21 cellular contexts compared by ENCODE assay signal in the genomic region with DNA sequence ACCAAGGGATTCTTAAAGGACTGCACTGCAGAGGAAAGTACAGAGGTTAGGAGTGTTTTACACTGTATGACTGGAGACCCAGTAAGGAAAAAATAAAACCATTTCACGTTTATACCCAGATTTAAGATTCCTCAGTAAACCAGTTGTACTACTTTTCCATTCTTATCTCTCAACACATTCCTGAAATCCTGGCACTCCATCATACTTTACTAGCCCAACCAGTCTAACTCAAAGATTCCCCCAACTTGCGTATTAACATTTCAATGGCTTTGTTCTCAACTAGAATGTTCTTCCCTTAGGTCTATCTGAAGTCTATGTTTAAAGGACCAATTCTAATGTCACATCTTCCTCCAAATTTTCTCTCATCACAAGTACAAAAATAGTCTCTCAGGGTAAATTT. TPM values are rescaled to one million over a fixed set of nuclear protein-coding genes. Genes with fewer than 3 reads are reported as not detected.
DNase-seq lines count a peak whose midpoint lies in the region; ATAC-seq and TF ChIP-seq lines count a peak whose summit lies in the region.
"Had no signal": no experiment of that assay in that cellular context is flagged by ENCODE, and none has a peak within 500 bp of the region (broad histone marks: within the 10 kb centered on the region; RNA-seq: fewer than 3 reads in every experiment).

No MANE protein-coding gene starts in this region.

- no peak overlapping the region for H2BK12ac ChIP-seq in H9 (ENCODE audit: insufficient read length, low read depth, low read length)

- H3K14ac ChIP-seq in H9 (ENCODE audit: insufficient read depth, low read length): no peak overlapping the region

- peak overlapping the region; percentile 9 to 83 (median 35); a peak in 6 of 7 replicates for H3K27ac Mint-ChIP-seq in H9
- H3K27ac Mint-ChIP-seq: naive thymus-derived CD4-positive, alpha-beta T cell; stimulated activated naive CD8-positive, alpha-beta T cell treated with anti-CD3 and anti-CD28 coated beads, Interleukin-15, amount 100 ng/mL, for 72 hours had no signal

- H3K4ac ChIP-seq in H9 (ENCODE audit: low read depth, low read length): no peak overlapping the region

- peaks cover 31 to 50% (median 46%) of the 10 kb centered on the region in 3 experiments for H3K36me3 Mint-ChIP-seq in H9 (ENCODE audit: insufficient read depth in 1 of 3, low read depth in 3 of 3)

- no peak overlapping the region for H4K91ac ChIP-seq in H9 (ENCODE audit: insufficient read length, low read depth, low read length)

- H4K8ac ChIP-seq in H9 (replicated peaks; ENCODE audit: insufficient read length, low read depth, low read length): no peak overlapping the region

- no CpG with 5 or more reads among the region's 2 CpGs for WGBS in H9 (ENCODE audit: extremely low coverage, insufficient read length, low lambda C conversion rate)
- WGBS in right cardiac atrium: 38% methylated on average over 2 of the region's 2 CpGs

- H3K79me2 ChIP-seq in H9 (ENCODE audit: insufficient read depth, low read length): peaks cover 2% of the 10 kb centered on the region; the same call in 1 of the 2 replicates
- peaks cover 40% of the 10 kb centered on the region for H3K79me2 ChIP-seq in parathyroid adenoma

- DNase-seq in H9: no peak
- peak; percentile 49 for DNase-seq in amniotic epithelial cell (ENCODE audit: low read depth)
- no peak for DNase-seq in right cardiac atrium
- DNase-seq in tibial artery: no peak
- DNase-seq in EL: no peak
- no peak for DNase-seq in foreskin fibroblast
- DNase-seq in NCI-H1048 (lab: John Stamatoyannopoulos, UW): no peak
- DNase-seq: activated CD4-positive, alpha-beta T cell treated with anti-CD3 and anti-CD28 coated beads for 4 hours; activated naive CD4-positive, alpha-beta T cell; dermis blood vessel endothelial cell; left cardiac atrium; MM.1S; naive thymus-derived CD4-positive, alpha-beta T cell; NCI-H1930; NCI-H524; stimulated activated naive CD8-positive, alpha-beta T cell treated with anti-CD3 and anti-CD28 coated beads, Interleukin-15, amount 100 ng/mL, for 72 hours; T1000 had no signal

- H3K27ac ChIP-seq in H9 (ENCODE audit: insufficient read length, low read depth, low read length): no peak overlapping the region
- no peak overlapping the region for H3K27ac ChIP-seq in right cardiac atrium (ENCODE audit: low read length)
- H3K27ac ChIP-seq in parathyroid adenoma: no peak overlapping the region
- H3K27ac ChIP-seq in tibial artery: no peak overlapping the region
- H3K27ac ChIP-seq: esophagus muscularis mucosa, SK-N-MC had no signal

- H2AK5ac ChIP-seq in H9 (ENCODE audit: insufficient read length, low read length): no peak overlapping the region

- no peaks in the 10 kb centered on the region for H3K9me3 ChIP-seq in H9 (ENCODE audit: control insufficient read depth, low read depth, low read length)
- no peaks in the 10 kb centered on the region for H3K9me3 ChIP-seq in right cardiac atrium (ENCODE audit: control insufficient read depth, low read length)
- no peaks in the 10 kb centered on the region for H3K9me3 ChIP-seq in parathyroid adenoma (ENCODE audit: control insufficient read depth, low read length)
- H3K9me3 ChIP-seq in tibial artery: peaks cover 0 to 10% (median 3%) of the 10 kb centered on the region in 3 donors

- H3K27me3 Mint-ChIP-seq in H9 (ENCODE audit: low read depth): no peaks in the 10 kb centered on the region
- H3K27me3 Mint-ChIP-seq: naive thymus-derived CD4-positive, alpha-beta T cell; stimulated activated naive CD8-positive, alpha-beta T cell treated with anti-CD3 and anti-CD28 coated beads, Interleukin-15, amount 100 ng/mL, for 72 hours had no signal

- no peak overlapping the region for H3K18ac ChIP-seq in H9 (ENCODE audit: insufficient read length, low read depth, low read length)

- H3K4me3 ChIP-seq in right cardiac atrium (ENCODE audit: low read length) (no peak overlapping the region), parathyroid adenoma (ENCODE audit: low read depth, low read length) (no peak overlapping the region), tibial artery (no peak overlapping the region), foreskin fibroblast (ENCODE audit: low read depth in 1 of 2, low read length in 2 of 2) (no peak overlapping the region)
- H3K4me3 ChIP-seq: esophagus muscularis mucosa, HAP-1, SK-N-MC had no signal

- H3K27me3 ChIP-seq in H9 (ENCODE audit: insufficient read depth, low read length) (no peaks in the 10 kb centered on the region), right cardiac atrium (ENCODE audit: control insufficient read depth, insufficient read depth) (no peaks in the 10 kb centered on the region), parathyroid adenoma (ENCODE audit: control insufficient read depth, insufficient read depth, low read length) (no peaks in the 10 kb centered on the region), tibial artery (no peaks in the 10 kb centered on the region)
- H3K27me3 ChIP-seq: esophagus muscularis mucosa had no signal

- intact Hi-C loops in right cardiac atrium (cut with DNase I) (no loop called here), tibial artery (cut with DNase I; ENCODE audit: low total_unique reads) (no loop called here)

- H3K56ac ChIP-seq in H9 (ENCODE audit: insufficient read length, low read depth, low read length): no peak overlapping the region

- peaks cover 11 to 18% of the 10 kb centered on the region in 2 experiments for H3K9me3 Mint-ChIP-seq in H9

- no peak overlapping the region for H3T11ph ChIP-seq in H9 (ENCODE audit: low read length)

- H4K5ac ChIP-seq in H9 (ENCODE audit: insufficient read length, low read depth, low read length): no peak overlapping the region

- TF ChIP-seq CTCF in H9 (conservative IDR thresholded peaks at IDR 0.05) (no peak), parathyroid adenoma (IDR thresholded peaks at IDR 0.05) (no peak), tibial artery (IDR thresholded peaks at IDR 0.05) (no peak), foreskin fibroblast (IDR thresholded peaks at IDR 0.05; ENCODE audit: low read depth, low read length) (no peak)

- H4K20me1 ChIP-seq in H9 (ENCODE audit: control insufficient read depth, insufficient read depth, insufficient read length): no peaks in the 10 kb centered on the region

- peak; percentile 44 to 70 for ATAC-seq in right cardiac atrium
- ATAC-seq: naive thymus-derived CD4-positive, alpha-beta T cell; stimulated activated naive CD8-positive, alpha-beta T cell treated with anti-CD3 and anti-CD28 coated beads, Interleukin-15, amount 100 ng/mL, for 72 hours had no signal

- H2BK15ac ChIP-seq in H9 (ENCODE audit: low read depth, low read length): no peak overlapping the region

- no peak overlapping the region; a peak in 2 of 5 replicates for H3K4me3 Mint-ChIP-seq in H9
- H3K4me3 Mint-ChIP-seq: stimulated activated naive CD8-positive, alpha-beta T cell treated with anti-CD3 and anti-CD28 coated beads, Interleukin-15, amount 100 ng/mL, for 72 hours had no signal

- H3K4me1 Mint-ChIP-seq in H9: peaks cover 23 to 29% of the 10 kb centered on the region in 2 experiments

- H2BK120ac ChIP-seq in H9 (ENCODE audit: low read depth, low read length, poor library complexity, severe bottlenecking): no peak overlapping the region

- H3K79me1 ChIP-seq in H9 (ENCODE audit: insufficient read depth, low read depth, low read length, poor library complexity, severe bottlenecking): peaks cover 7% of the 10 kb centered on the region

- H3K4me2 ChIP-seq in H9 (ENCODE audit: insufficient read depth, insufficient read length, low read length): peak overlapping the region; percentile 14
- peak overlapping the region; percentile 45 for H3K4me2 ChIP-seq in parathyroid adenoma (ENCODE audit: low read length)

- no peak overlapping the region for H2AFZ ChIP-seq in H9 (ENCODE audit: low read length)
- no peak overlapping the region for H2AFZ ChIP-seq in parathyroid adenoma

- H2BK5ac ChIP-seq in H9 (ENCODE audit: insufficient read length, low read length): no peak overlapping the region

- H3K9ac ChIP-seq in H9 (ENCODE audit: extremely low read depth, insufficient read length, low read length) (no peak overlapping the region), parathyroid adenoma (no peak overlapping the region)

- no peak overlapping the region for H2BK20ac ChIP-seq in H9 (ENCODE audit: low read depth, low read length, poor library complexity, severe bottlenecking)

- no peaks in the 10 kb centered on the region for H3K36me3 ChIP-seq in parathyroid adenoma (ENCODE audit: control insufficient read depth, insufficient read depth, low read length)
- H3K36me3 ChIP-seq in tibial artery: peaks cover 0 to 6% (median 0%) of the 10 kb centered on the region in 3 donors
- H3K36me3 ChIP-seq: esophagus muscularis mucosa had no signal

- no peak overlapping the region for H3K23ac ChIP-seq in H9 (ENCODE audit: insufficient read length, low read depth, low read length)

- H3K4me1 ChIP-seq in H9 (ENCODE audit: insufficient read depth, low read length) (peaks cover 2% of the 10 kb centered on the region; the same call in 1 of the 2 replicates), right cardiac atrium (ENCODE audit: control insufficient read depth, insufficient read depth, low read length) (peaks cover 1% of the 10 kb centered on the region), parathyroid adenoma (peaks cover 10% of the 10 kb centered on the region), tibial artery (peaks cover 0 to 20% (median 4%) of the 10 kb centered on the region in 4 donors)

- H3K23me2 ChIP-seq in H9 (ENCODE audit: insufficient read length, low read depth, low read length, poor library complexity, severe bottlenecking): no peaks in the 10 kb centered on the region

RNA-seq across cellular contexts. Expression of gene CCDC186, which starts 8.0 kb away (rescaled TPM):
- total RNA-seq in H9 (2021) (16.7 and 17.4 TPM in 2 replicates), right cardiac atrium (10 to 100 TPM; 18.3 to 29.4 (median 20.9) TPM)
- polyA plus RNA-seq in right cardiac atrium: 6.7 TPM

RNA-seq across cellular contexts. Expression of gene TDRD1, which starts 13.1 kb away (rescaled TPM):
- total RNA-seq in H9 (2021) (0.15 TPM in 1 of 2 replicates, not detected in the other), right cardiac atrium (under 1 TPM; 0.72 to 0.85 (median 0.80) TPM)
- polyA plus RNA-seq in right cardiac atrium: 0.11 TPM
